8 cellular contexts compared by ENCODE assay signal in genomic region chrX:45769919-45770582, GRCh38.
DNase-seq lines count a peak whose midpoint lies in the region; ATAC-seq, FAIRE-seq and TF ChIP-seq lines count a peak whose summit lies in the region.

No MANE protein-coding gene starts in this region.

- ATAC-seq in GM18858 (IDR thresholded peaks at IDR 0.05; ENCODE audit: unreplicated experiment) (peak; percentile 56), HG02970 (IDR thresholded peaks at IDR 0.05; ENCODE audit: low FRiP score, unreplicated experiment) (peak; percentile 76), left lobe of liver (peak; percentile 94)
- ATAC-seq in stimulated activated effector memory CD8-positive, alpha-beta T cell treated with anti-CD3 and anti-CD28 coated beads, Interleukin-12 subunit alpha, Interleukin-12 subunit beta, amount 100 ng/mL, for 72 hours: peak; percentile 84

- peak overlapping the region; percentile 53 for H3K4me3 ChIP-seq in AG09309 (ENCODE audit: control insufficient read depth, low read depth, low read length)

- TF ChIP-seq CTCF in AG09309 (IDR thresholded peaks at IDR 0.05; ENCODE audit: control insufficient read depth, insufficient read depth, low read depth, low read length, missing control alignments): no peak
- TF ChIP-seq CTCF in MCF 10A (IDR thresholded peaks at IDR 0.05; ENCODE audit: unreplicated experiment): no peak

- intact Hi-C loops in MCF 10A (cut with micrococcal nuclease): loop anchor here (2.0 to 5.0 kb wide), 3 partner anchors 33 to 448 kb away; no protein-coding TSS in a partner anchor

- peaks cover 3% of the 10 kb centered on the region for H3K4me1 Mint-ChIP-seq in MCF 10A (ENCODE audit: insufficient read depth, unreplicated experiment)
- H3K4me1 Mint-ChIP-seq in stimulated activated effector memory CD8-positive, alpha-beta T cell treated with anti-CD3 and anti-CD28 coated beads, Interleukin-12 subunit alpha, Interleukin-12 subunit beta, amount 100 ng/mL, for 72 hours: peaks cover 42% of the 10 kb centered on the region

- DNase-seq in AG09309 (ENCODE audit: low read depth) (peak; percentile 80), RPMI7951 (ENCODE audit: low read depth) (peak; percentile 98), MCF 10A (ENCODE audit: unreplicated experiment) (peak; percentile 83), left lobe of liver (ENCODE audit: low spot score) (peak; percentile 67), frontal cortex (ENCODE audit: low spot score in 2 of 2) (no peak)
- DNase-seq in stimulated activated effector memory CD8-positive, alpha-beta T cell treated with anti-CD3 and anti-CD28 coated beads, Interleukin-12 subunit alpha, Interleukin-12 subunit beta, amount 100 ng/mL, for 72 hours (ENCODE audit: low spot score in 2 of 2): peak; percentile 20 to 75

- peaks cover 73% of the 10 kb centered on the region for H3K27me3 Mint-ChIP-seq in MCF 10A (ENCODE audit: insufficient read depth, unreplicated experiment)

- BruUV-seq in MCF 10A (replicated peaks; lab: Mats Ljungman, UMichigan): no TSS peak

- FAIRE-seq in frontal cortex (lab: Jason Lieb, UNC): no peak

- peaks cover 19% of the 10 kb centered on the region for H3K36me3 Mint-ChIP-seq in MCF 10A (ENCODE audit: insufficient read depth, unreplicated experiment)
- H3K36me3 Mint-ChIP-seq in stimulated activated effector memory CD8-positive, alpha-beta T cell treated with anti-CD3 and anti-CD28 coated beads, Interleukin-12 subunit alpha, Interleukin-12 subunit beta, amount 100 ng/mL, for 72 hours: peaks cover 5% of the 10 kb centered on the region

- H3K27ac Mint-ChIP-seq in MCF 10A (ENCODE audit: low read depth, unreplicated experiment): peak overlapping the region; percentile 85
- H3K27ac Mint-ChIP-seq in stimulated activated effector memory CD8-positive, alpha-beta T cell treated with anti-CD3 and anti-CD28 coated beads, Interleukin-12 subunit alpha, Interleukin-12 subunit beta, amount 100 ng/mL, for 72 hours: peak overlapping the region; percentile 99

- H3K9me3 Mint-ChIP-seq in MCF 10A (ENCODE audit: unreplicated experiment): no peaks in the 10 kb centered on the region
- H3K9me3 Mint-ChIP-seq in stimulated activated effector memory CD8-positive, alpha-beta T cell treated with anti-CD3 and anti-CD28 coated beads, Interleukin-12 subunit alpha, Interleukin-12 subunit beta, amount 100 ng/mL, for 72 hours: no peaks in the 10 kb centered on the region

- CTCF ChIA-PET in MCF 10A (lab: Yijun Ruan, JAX): interaction anchor here (0.5 to 1.9 kb wide), 6 partner anchors 11 to 721 kb away, joined by 3 to 5 read pairs (median 4); no protein-coding TSS in a partner anchor

- POLR2A ChIA-PET in MCF 10A (lab: Yijun Ruan, JAX): interaction anchor here (0.6 to 13.8 kb wide), 23 partner anchors 10 to 637 kb away, joined by 3 to 408 read pairs (median 7); no protein-coding TSS in a partner anchor

- H3K4me3 Mint-ChIP-seq in MCF 10A (ENCODE audit: unreplicated experiment): peak overlapping the region; percentile 74
- H3K4me3 Mint-ChIP-seq in stimulated activated effector memory CD8-positive, alpha-beta T cell treated with anti-CD3 and anti-CD28 coated beads, Interleukin-12 subunit alpha, Interleukin-12 subunit beta, amount 100 ng/mL, for 72 hours: no peak overlapping the region

Comparison
In these comparisons a context has a peak if more than half of its experiments do, and no peak if none do; other contexts are left out.
1. DNase-seq: peak in AG09309 (single experiment), RPMI7951 (single experiment), MCF 10A (single experiment), left lobe of liver (single experiment) and stimulated activated effector memory CD8-positive, alpha-beta T cell treated with anti-CD3 and anti-CD28 coated beads, Interleukin-12 subunit alpha, Interleukin-12 subunit beta, amount 100 ng/mL, for 72 hours (2 of 2); none in frontal cortex (0 of 2).
2. Peak in every context shown above with its lines, with median percentiles within 50 percentile points of each other: ATAC-seq.